ENCODE assay signal across 9 cellular contexts in the genomic region with DNA sequence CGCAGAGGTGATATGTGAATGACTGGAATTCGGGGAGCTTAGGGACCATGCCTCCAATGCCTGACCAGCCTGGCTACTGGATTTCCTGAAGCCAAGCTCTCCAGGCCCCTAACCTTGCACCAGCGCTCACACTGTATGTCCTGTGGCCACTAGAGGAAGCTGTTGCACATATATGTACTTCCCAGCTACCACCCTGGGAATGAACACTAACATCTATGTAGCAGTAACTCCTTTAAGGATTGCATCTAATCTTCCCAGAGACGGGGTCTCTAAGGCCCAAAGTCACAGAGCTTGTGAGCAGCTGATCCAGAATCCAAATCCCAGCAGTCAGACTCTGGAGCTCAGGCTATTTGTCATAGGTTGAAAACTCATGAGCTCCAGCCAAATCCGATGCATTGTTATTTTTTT. TPM values are rescaled to one million over a fixed set of nuclear protein-coding genes. Genes with fewer than 3 reads are reported as not detected.
DNase-seq lines count a peak whose midpoint lies in the region; ATAC-seq and TF ChIP-seq lines count a peak whose summit lies in the region.
"Had no signal": no experiment of that assay in that cellular context is flagged by ENCODE, and none has a peak within 500 bp of the region (broad histone marks: within the 10 kb centered on the region; RNA-seq: fewer than 3 reads in every experiment).

No MANE protein-coding gene starts in this region.

- no peak overlapping the region for H3K4me3 ChIP-seq in AG04449 (ENCODE audit: low read depth, low read length)
- no peak overlapping the region for H3K4me3 ChIP-seq in GM06990 (replicated peaks; ENCODE audit: low read depth, low read length)
- no peak overlapping the region for H3K4me3 ChIP-seq in tibial nerve

- DNase-seq in AG04449 (ENCODE audit: low read depth, low spot score) (no peak), GM06990 (ENCODE audit: extremely low read depth, insufficient read length) (no peak), NCI-H2227 (lab: John Stamatoyannopoulos, UW; ENCODE audit: unreplicated experiment) (peak; percentile 64), iPS DF 4.7 (ENCODE audit: extremely low read depth, low spot score) (peak; percentile 25), tibial nerve (ENCODE audit: low spot score in 2 of 2) (peak in 1 of 2 donors; percentile 33), middle frontal gyrus (ENCODE audit: extremely low spot score, low spot score) (no peak)
- DNase-seq in activated CD8-positive, alpha-beta T cell treated with anti-CD3 and anti-CD28 coated beads, Interleukin-2, amount 10 ng/mL, durations not matched to agents 7 days and 5 days: no peak
- no peak for DNase-seq in T-helper 2 cell treated with Interferon-gamma antibody and Interleukin-4, amounts not matched to agents 5 μg/mL and 100 μg/mL, for 36 hours (ENCODE audit: low spot score)

- H3K27ac ChIP-seq in tibial nerve: peak overlapping the region in 1 of 4 donors; percentile 25

- peaks cover 30% of the 10 kb centered on the region for H3K27me3 Mint-ChIP-seq in activated CD8-positive, alpha-beta T cell treated with anti-CD3 and anti-CD28 coated beads, Interleukin-2, amount 10 ng/mL, durations not matched to agents 7 days and 5 days (ENCODE audit: low read depth)
- peaks cover 22% of the 10 kb centered on the region for H3K27me3 Mint-ChIP-seq in T-helper 2 cell treated with Interferon-gamma antibody and Interleukin-4, amounts not matched to agents 5 μg/mL and 100 μg/mL, for 36 hours (ENCODE audit: low read depth)

- peaks cover 3% of the 10 kb centered on the region for H3K4me1 Mint-ChIP-seq in activated CD8-positive, alpha-beta T cell treated with anti-CD3 and anti-CD28 coated beads, Interleukin-2, amount 10 ng/mL, durations not matched to agents 7 days and 5 days (ENCODE audit: low read depth)
- H3K4me1 Mint-ChIP-seq in T-helper 2 cell treated with Interferon-gamma antibody and Interleukin-4, amounts not matched to agents 5 μg/mL and 100 μg/mL, for 36 hours (ENCODE audit: low read depth): no peaks in the 10 kb centered on the region

- H3K9me3 Mint-ChIP-seq in activated CD8-positive, alpha-beta T cell treated with anti-CD3 and anti-CD28 coated beads, Interleukin-2, amount 10 ng/mL, durations not matched to agents 7 days and 5 days (ENCODE audit: insufficient read depth): no peaks in the 10 kb centered on the region
- no peaks in the 10 kb centered on the region for H3K9me3 Mint-ChIP-seq in T-helper 2 cell treated with Interferon-gamma antibody and Interleukin-4, amounts not matched to agents 5 μg/mL and 100 μg/mL, for 36 hours
- H3K9me3 Mint-ChIP-seq: mesothelial cell of epicardium had no signal

- no peak overlapping the region for H3K27ac Mint-ChIP-seq in activated CD8-positive, alpha-beta T cell treated with anti-CD3 and anti-CD28 coated beads, Interleukin-2, amount 10 ng/mL, durations not matched to agents 7 days and 5 days
- H3K27ac Mint-ChIP-seq in T-helper 2 cell treated with Interferon-gamma antibody and Interleukin-4, amounts not matched to agents 5 μg/mL and 100 μg/mL, for 36 hours: no peak overlapping the region
- H3K27ac Mint-ChIP-seq: mesothelial cell of epicardium had no signal

- H3K4me1 ChIP-seq in tibial nerve: peaks cover 0 to 12% (median 5%) of the 10 kb centered on the region in 4 donors

- TF ChIP-seq EP300 in tibial nerve (IDR thresholded peaks at IDR 0.05): no peak

- no peaks in the 10 kb centered on the region for H3K36me3 ChIP-seq in GM06990 (ENCODE audit: control insufficient read depth, insufficient read depth, low read length)
- H3K36me3 ChIP-seq in tibial nerve: no peaks in the 10 kb centered on the region

- H3K4me3 Mint-ChIP-seq in activated CD8-positive, alpha-beta T cell treated with anti-CD3 and anti-CD28 coated beads, Interleukin-2, amount 10 ng/mL, durations not matched to agents 7 days and 5 days: no peak overlapping the region
- no peak overlapping the region for H3K4me3 Mint-ChIP-seq in T-helper 2 cell treated with Interferon-gamma antibody and Interleukin-4, amounts not matched to agents 5 μg/mL and 100 μg/mL, for 36 hours
- H3K4me3 Mint-ChIP-seq: mesothelial cell of epicardium had no signal

- no peaks in the 10 kb centered on the region for H3K36me3 Mint-ChIP-seq in activated CD8-positive, alpha-beta T cell treated with anti-CD3 and anti-CD28 coated beads, Interleukin-2, amount 10 ng/mL, durations not matched to agents 7 days and 5 days (ENCODE audit: low read depth)
- no peaks in the 10 kb centered on the region for H3K36me3 Mint-ChIP-seq in T-helper 2 cell treated with Interferon-gamma antibody and Interleukin-4, amounts not matched to agents 5 μg/mL and 100 μg/mL, for 36 hours (ENCODE audit: low read depth)
- H3K36me3 Mint-ChIP-seq: mesothelial cell of epicardium had no signal

- POLR2A ChIA-PET in AG04449 (lab: Yijun Ruan, JAX): no interaction called here
- POLR2A ChIA-PET in activated CD8-positive, alpha-beta T cell treated with anti-CD3 and anti-CD28 coated beads, Interleukin-2, amount 10 ng/mL, durations not matched to agents 7 days and 5 days (lab: Charles Lee): no interaction called here

- H3K9me3 ChIP-seq in tibial nerve: peaks cover 0 to 5% (median 0%) of the 10 kb centered on the region in 4 donors

- peak; percentile 69 for TF ChIP-seq CTCF in AG04449 (IDR thresholded peaks at IDR 0.05; ENCODE audit: insufficient read depth, low read length, missing control alignments)
- TF ChIP-seq CTCF in GM06990 (IDR thresholded peaks at IDR 0.05; ENCODE audit: insufficient read depth, low read length, poor library complexity, severe bottlenecking): peak; percentile 48
- TF ChIP-seq CTCF in tibial nerve (IDR thresholded peaks at IDR 0.05): peak; percentile 25 to 43 (median 31)

- CTCF ChIA-PET in AG04449 (lab: Yijun Ruan, JAX): interaction anchor here (0.9 to 2.4 kb wide), 9 partner anchors 9 to 404 kb away, joined by 3 to 13 read pairs (median 4); partner anchors contain the start of gene ACTL10
- CTCF ChIA-PET in activated CD8-positive, alpha-beta T cell treated with anti-CD3 and anti-CD28 coated beads, Interleukin-2, amount 10 ng/mL, durations not matched to agents 7 days and 5 days (lab: Charles Lee): interaction anchor here (0.9 to 1.2 kb wide), 6 partner anchors 9 to 167 kb away, joined by 3 to 7 read pairs (median 4); no protein-coding TSS in a partner anchor

- no peak for TF ChIP-seq POLR2A in tibial nerve (IDR thresholded peaks at IDR 0.05)

- peak; percentile 53 for ATAC-seq in activated CD8-positive, alpha-beta T cell treated with anti-CD3 and anti-CD28 coated beads, Interleukin-2, amount 10 ng/mL, durations not matched to agents 7 days and 5 days

- H3K27me3 ChIP-seq in GM06990 (replicated peaks; ENCODE audit: control insufficient read depth, insufficient read depth, low read length) (no peaks in the 10 kb centered on the region), tibial nerve (no peaks in the 10 kb centered on the region)

- 7 to 10% methylated on average over 5 of the region's 5 CpGs for WGBS in tibial nerve, 2 donors

RNA-seq across cellular contexts. Expression of gene BPIFB1, which starts 20.4 kb away (rescaled TPM):
- not detected for total RNA-seq in activated CD8-positive, alpha-beta T cell treated with anti-CD3 and anti-CD28 coated beads, Interleukin-2, amount 10 ng/mL, durations not matched to agents 7 days and 5 days
- total RNA-seq in tibial nerve: not detected
- total RNA-seq: mesothelial cell of epicardium had no signal

RNA-seq across cellular contexts. Expression of gene BPIFA1, which starts 26.9 kb away (rescaled TPM):
- total RNA-seq in activated CD8-positive, alpha-beta T cell treated with anti-CD3 and anti-CD28 coated beads, Interleukin-2, amount 10 ng/mL, durations not matched to agents 7 days and 5 days: not detected
- total RNA-seq in tibial nerve: not detected
- total RNA-seq: mesothelial cell of epicardium had no signal

RNA-seq across cellular contexts. Expression of gene BPIFA3, which starts 45.5 kb away (rescaled TPM):
- not detected for total RNA-seq in activated CD8-positive, alpha-beta T cell treated with anti-CD3 and anti-CD28 coated beads, Interleukin-2, amount 10 ng/mL, durations not matched to agents 7 days and 5 days
- total RNA-seq in tibial nerve: not detected
- total RNA-seq: mesothelial cell of epicardium had no signal

Comparison
In these comparisons a context has a peak if more than half of its experiments do, and no peak if none do; other contexts are left out.
1. DNase-seq: peak in NCI-H2227 (single experiment) and iPS DF 4.7 (single experiment); none in AG04449 (single experiment), GM06990 (single experiment), activated CD8-positive, alpha-beta T cell treated with anti-CD3 and anti-CD28 coated beads, Interleukin-2, amount 10 ng/mL, durations not matched to agents 7 days and 5 days (single experiment), middle frontal gyrus (single experiment) and T-helper 2 cell treated with Interferon-gamma antibody and Interleukin-4, amounts not matched to agents 5 μg/mL and 100 μg/mL, for 36 hours (single experiment).
2. Peak in every context shown above with its lines, with median percentiles within 50 percentile points of each other: CTCF ChIP-seq.